In the genomic region with DNA sequence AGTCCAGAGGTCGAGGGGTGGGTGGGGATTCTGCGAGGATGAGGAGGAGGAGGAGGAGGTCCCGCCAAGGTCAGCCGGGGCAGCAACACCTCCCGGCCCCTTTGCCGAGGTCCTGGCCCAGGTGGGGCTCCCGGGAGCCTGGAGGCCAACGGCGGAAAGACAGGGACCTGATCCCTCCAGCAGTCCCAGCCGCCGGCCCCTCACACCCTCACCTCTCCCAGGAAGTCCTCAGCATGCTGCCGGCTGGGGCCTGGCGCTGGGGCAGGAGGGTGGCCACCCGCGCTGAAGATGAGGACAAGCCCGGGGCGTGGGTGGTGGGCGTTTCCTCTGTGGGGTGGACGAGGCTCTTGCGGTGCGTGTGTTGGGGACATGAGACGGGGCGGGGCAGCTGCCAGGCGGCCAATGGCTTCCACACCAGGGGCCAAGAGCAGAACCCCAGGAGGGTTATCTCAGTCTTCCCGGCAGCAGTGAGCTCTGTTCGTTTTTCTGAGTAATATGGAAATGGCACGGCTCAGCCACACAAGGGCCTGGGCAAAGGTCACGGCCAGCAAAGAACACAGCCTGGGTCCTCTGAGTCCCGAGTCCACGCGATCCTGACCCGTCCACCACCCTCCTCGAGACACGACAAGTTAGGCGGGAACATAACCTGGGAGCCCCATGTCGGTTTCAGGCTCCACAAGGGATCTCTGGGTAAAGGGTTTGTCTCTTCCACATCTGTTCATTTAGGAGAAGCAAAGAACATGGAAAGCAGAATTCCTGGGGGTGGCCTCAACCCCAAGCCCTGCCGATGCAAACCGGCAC, we compare ENCODE assay signal across 9 cellular contexts.
A peak's percentile ranks its signal among the peaks of the same experiment; 100 is the strongest.
DNase-seq lines count a peak whose midpoint lies in the region; ATAC-seq and TF ChIP-seq lines count a peak whose summit lies in the region.
"Had no signal": no experiment of that assay in that cellular context is flagged by ENCODE, and none has a peak within 500 bp of the region (broad histone marks: within the 10 kb centered on the region; RNA-seq: fewer than 3 reads in every experiment).

No MANE protein-coding gene starts in this region.

- H3K9me3 ChIP-seq in hepatocyte (ENCODE audit: low read depth): no peaks in the 10 kb centered on the region

- H3K36me3 ChIP-seq in hepatocyte (replicated peaks; ENCODE audit: insufficient read depth, low read depth): no peaks in the 10 kb centered on the region

- H3K79me2 ChIP-seq in hepatocyte: no peaks in the 10 kb centered on the region

- peak overlapping the region; percentile 100 for H3K27ac Mint-ChIP-seq in activated CD4-positive, alpha-beta memory T cell treated with anti-CD3 and anti-CD28 coated beads, Interleukin-2, amount 10 ng/mL, durations not matched to agents 7 days and 5 days

- H3K9me3 Mint-ChIP-seq in activated CD4-positive, alpha-beta memory T cell treated with anti-CD3 and anti-CD28 coated beads, Interleukin-2, amount 10 ng/mL, durations not matched to agents 7 days and 5 days: no peaks in the 10 kb centered on the region

- peak; percentile 42 for TF ChIP-seq POLR2A in GM19099 (IDR thresholded peaks at IDR 0.05; ENCODE audit: extremely low read depth, insufficient read length, low read depth)

- H3K27ac ChIP-seq in hepatocyte: peak overlapping the region; percentile 65

- peak overlapping the region; percentile 94 for H3K4me3 Mint-ChIP-seq in activated CD4-positive, alpha-beta memory T cell treated with anti-CD3 and anti-CD28 coated beads, Interleukin-2, amount 10 ng/mL, durations not matched to agents 7 days and 5 days

- CTCF ChIA-PET in activated CD4-positive, alpha-beta memory T cell treated with anti-CD3 and anti-CD28 coated beads, Interleukin-2, amount 10 ng/mL, durations not matched to agents 7 days and 5 days (lab: Charles Lee): no interaction called here

- H3K4me2 ChIP-seq in hepatocyte: no peak overlapping the region

- peaks cover 12% of the 10 kb centered on the region for H3K4me1 ChIP-seq in hepatocyte (ENCODE audit: insufficient read depth)

- peak; percentile 54 for DNase-seq in activated CD4-positive, alpha-beta memory T cell treated with anti-CD3 and anti-CD28 coated beads, Interleukin-2, amount 10 ng/mL, durations not matched to agents 7 days and 5 days
- DNase-seq in hepatocyte (ENCODE audit: low spot score) (peak; percentile 39), NCI-H2029 (lab: John Stamatoyannopoulos, UW) (no peak), islet precursor cell (no peak)
- DNase-seq in stimulated activated CD8-positive, alpha-beta memory T cell treated with anti-CD3 and anti-CD28 coated beads, Interleukin-4, amount 100 ng/mL, for 48 hours: peak; percentile 90
- DNase-seq: NCI-H446 had no signal

- no peaks in the 10 kb centered on the region for H3K27me3 ChIP-seq in hepatocyte

- no peak for TF ChIP-seq CTCF in hepatocyte (IDR thresholded peaks at IDR 0.05; ENCODE audit: poor library complexity)

- H3K9me2 ChIP-seq in hepatocyte (replicated peaks; ENCODE audit: insufficient read depth): no peaks in the 10 kb centered on the region

- peaks cover 21% of the 10 kb centered on the region for H3K36me3 Mint-ChIP-seq in activated CD4-positive, alpha-beta memory T cell treated with anti-CD3 and anti-CD28 coated beads, Interleukin-2, amount 10 ng/mL, durations not matched to agents 7 days and 5 days (ENCODE audit: low read depth)

- H3K4me3 ChIP-seq in hepatocyte: no peak overlapping the region

- 85% methylated on average over 28 of the region's 38 CpGs for WGBS in hepatocyte (ENCODE audit: low lambda C conversion rate, missing lambda C conversion rate)

- peaks cover 54% of the 10 kb centered on the region for H3K4me1 Mint-ChIP-seq in activated CD4-positive, alpha-beta memory T cell treated with anti-CD3 and anti-CD28 coated beads, Interleukin-2, amount 10 ng/mL, durations not matched to agents 7 days and 5 days

- ATAC-seq in GM21576 (IDR thresholded peaks at IDR 0.05; ENCODE audit: unreplicated experiment): no peak
- ATAC-seq in GM18498 (IDR thresholded peaks at IDR 0.05; ENCODE audit: unreplicated experiment): no peak

- H3K27me3 Mint-ChIP-seq in activated CD4-positive, alpha-beta memory T cell treated with anti-CD3 and anti-CD28 coated beads, Interleukin-2, amount 10 ng/mL, durations not matched to agents 7 days and 5 days: no peaks in the 10 kb centered on the region

- no peak overlapping the region for H2AFZ ChIP-seq in hepatocyte

- POLR2A ChIA-PET in activated CD4-positive, alpha-beta memory T cell treated with anti-CD3 and anti-CD28 coated beads, Interleukin-2, amount 10 ng/mL, durations not matched to agents 7 days and 5 days (lab: Charles Lee): interaction anchor here (0.9 to 7.5 kb wide), 5 partner anchors 11 to 229 kb away, joined by 3 to 113 read pairs (median 3); a partner anchor contains a TSS

- H4K20me1 ChIP-seq in hepatocyte (ENCODE audit: insufficient read depth, poor library complexity, severe bottlenecking): no peaks in the 10 kb centered on the region

Comparison
In these comparisons a context has a peak if more than half of its experiments do, and no peak if none do; other contexts are left out.
1. DNase-seq: peak in activated CD4-positive, alpha-beta memory T cell treated with anti-CD3 and anti-CD28 coated beads, Interleukin-2, amount 10 ng/mL, durations not matched to agents 7 days and 5 days (single experiment), hepatocyte (single experiment) and stimulated activated CD8-positive, alpha-beta memory T cell treated with anti-CD3 and anti-CD28 coated beads, Interleukin-4, amount 100 ng/mL, for 48 hours (single experiment); none in NCI-H2029 (single experiment) and islet precursor cell (single experiment).